Comparison of ENCODE assay signal across 9 cellular contexts in the genomic region with DNA sequence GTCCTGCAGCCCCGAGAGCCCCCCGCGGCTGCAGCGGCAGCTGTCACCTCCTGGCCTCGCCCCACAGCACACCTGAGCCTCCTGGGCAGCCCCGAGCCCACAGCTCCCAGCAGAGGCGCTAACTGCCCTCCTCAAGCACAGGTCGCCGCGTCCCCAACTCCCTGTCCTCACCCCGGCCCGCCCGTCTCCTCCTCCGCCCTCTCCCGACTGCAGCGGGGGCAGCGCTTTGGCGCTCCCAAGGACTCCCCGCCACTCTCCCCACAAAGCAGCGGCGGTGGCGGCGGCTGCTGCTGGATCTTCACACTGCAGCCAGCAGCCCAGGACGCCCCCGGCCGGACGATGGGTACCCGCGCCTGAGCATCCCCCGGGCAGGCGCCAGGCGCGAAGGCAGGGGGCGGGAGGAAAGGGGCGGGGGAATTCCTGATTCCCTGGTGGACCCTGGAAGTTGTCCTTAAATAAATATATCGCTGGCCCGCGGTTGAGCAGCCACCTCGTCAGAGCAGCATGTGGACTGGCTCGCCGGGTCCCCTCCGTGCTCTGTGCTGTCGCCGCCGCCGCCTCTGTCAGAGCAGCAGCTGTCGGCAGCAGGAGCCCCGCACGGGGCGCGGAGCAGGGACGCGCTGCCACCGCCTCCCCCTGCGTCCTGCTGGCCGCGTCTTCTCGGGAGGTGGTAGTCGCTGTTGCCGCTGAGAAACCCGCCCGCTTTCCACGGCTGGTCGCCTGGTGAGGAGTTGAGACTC. TPM values are rescaled to one million over a fixed set of nuclear protein-coding genes. Genes with fewer than 3 reads are reported as not detected.
A peak's percentile ranks its signal among the peaks of the same experiment; 100 is the strongest.
DNase-seq lines count a peak whose midpoint lies in the region; ATAC-seq and TF ChIP-seq lines count a peak whose summit lies in the region.
"Had no signal": no experiment of that assay in that cellular context is flagged by ENCODE, and none has a peak within 500 bp of the region (broad histone marks: within the 10 kb centered on the region; RNA-seq: fewer than 3 reads in every experiment).

A gene (plus strand): TSS at position 485 of the 740 bp plus-strand sequence. CDS start 277 bp downstream, outside the sequence.

- peak; percentile 32 for DNase-seq in GM13976 (ENCODE audit: low spot score)
- no peak for DNase-seq in Peyer's patch
- peak; percentile 74 for DNase-seq in cardiac septum (ENCODE audit: low spot score)
- DNase-seq in prostate gland (ENCODE audit: low spot score): peak; percentile 4
- no peak for DNase-seq in EL
- no peak for DNase-seq in KG1 (lab: John Stamatoyannopoulos, UW)
- DNase-seq in foreskin melanocyte: no peak

- H3K9me3 ChIP-seq in Peyer's patch (no peaks in the 10 kb centered on the region), prostate gland (no peaks in the 10 kb centered on the region)
- H3K9me3 ChIP-seq: neutrophil had no signal

- no peak for ATAC-seq in HG02884 (IDR thresholded peaks at IDR 0.05; ENCODE audit: unreplicated experiment)

- in situ Hi-C loops in GM13976 (cut with MboI; ENCODE audit: low sequenced_read_pairs, unreplicated experiment): no loop called here

- intact Hi-C loops in cardiac septum (cut with DNase I): no loop called here
- intact Hi-C loops in prostate gland (cut with DNase I): no loop called here

- H3K4me1 ChIP-seq in Peyer's patch (peaks cover 0 to 7% (median 0%) of the 10 kb centered on the region in 4 donors), prostate gland (replicated peaks) (no peaks in the 10 kb centered on the region)

- WGBS in prostate gland: under 1% methylated on average over 63 of the region's 64 CpGs

- H3K27me3 ChIP-seq in Peyer's patch (peaks cover 0 to 10% of the 10 kb centered on the region in 2 donors), prostate gland (replicated peaks; ENCODE audit: insufficient read depth) (peaks cover 6% of the 10 kb centered on the region)

- H3K36me3 ChIP-seq in Peyer's patch (no peaks in the 10 kb centered on the region), prostate gland (no peaks in the 10 kb centered on the region)
- H3K36me3 ChIP-seq: neutrophil had no signal

- TF ChIP-seq CTCF in GM13976 (IDR thresholded peaks at IDR 0.05; ENCODE audit: borderline replicate concordance, control extremely low read depth, extremely low read depth, insufficient read depth, missing control alignments) (no peak), Peyer's patch (IDR thresholded peaks at IDR 0.05) (no peak), prostate gland (IDR thresholded peaks at IDR 0.05) (no peak)

- no peak within 1 kb of the TSS for H3K27ac ChIP-seq in Peyer's patch
- no peak within 1 kb of the TSS for H3K27ac ChIP-seq in prostate gland
- H3K27ac ChIP-seq: neutrophil had no signal

- no peak for TF ChIP-seq POLR2A in Peyer's patch (IDR thresholded peaks at IDR 0.05)
- no peak for TF ChIP-seq POLR2A in prostate gland (IDR thresholded peaks at IDR 0.05)

- H3K4me3 ChIP-seq in Peyer's patch (peak within 1 kb of the TSS in 3 of 4 donors; percentile 8 to 37 (median 13)), prostate gland (peak within 1 kb of the TSS; percentile 24 to 25)

RNA-seq across cellular contexts. Expression of the gene that starts here (rescaled TPM):
- total RNA-seq in Peyer's patch (not detected), cardiac septum (0.05 TPM), prostate gland (under 1 TPM in 1 of 2 donors, not detected in 1; 0.05 TPM)

Comparison
In these comparisons a context has a peak if more than half of its experiments do, and no peak if none do; other contexts are left out.
1. Peak in DNase-seq in cardiac septum; RNA of the gene not detected or under 1 TPM.
2. Peak in DNase-seq and H3K4me3 ChIP-seq in prostate gland; RNA of the gene not detected or under 1 TPM.